9 cellular contexts compared by ENCODE assay signal in genomic region chr17:1137465-1137894, GRCh38. TPM values are rescaled to one million over a fixed set of nuclear protein-coding genes. Genes with fewer than 3 reads are reported as not detected.
DNase-seq lines count a peak whose midpoint lies in the region; ATAC-seq and TF ChIP-seq lines count a peak whose summit lies in the region.
"Had no signal": no experiment of that assay in that cellular context is flagged by ENCODE, and none has a peak within 500 bp of the region (broad histone marks: within the 10 kb centered on the region; RNA-seq: fewer than 3 reads in every experiment).

No MANE protein-coding gene starts in this region.

- H3K4me1 ChIP-seq in colonic mucosa (no peaks in the 10 kb centered on the region), gastroesophageal sphincter (peaks cover 0 to 74% (median 13%) of the 10 kb centered on the region in 3 donors)

- DNase-seq in NCI-H2227 (lab: John Stamatoyannopoulos, UW; ENCODE audit: unreplicated experiment) (peak; percentile 84), colonic mucosa (peak; percentile 80), renal cortical epithelial cell (ENCODE audit: low read depth) (peak; percentile 33), GM19238 (ENCODE audit: insufficient read length, low spot score) (no peak), 8988T (no peak)
- DNase-seq: activated T-cell treated with anti-CD3 and anti-CD28 coated beads, Interleukin-2, amount 50 U/mL, for 1 hour had no signal

- H3K9ac ChIP-seq in colonic mucosa (ENCODE audit: low read depth in 2 of 2, low read length in 2 of 2), result no peak overlapping the region

- H3K27me3 ChIP-seq in colonic mucosa, result no peaks in the 10 kb centered on the region
- no peaks in the 10 kb centered on the region for H3K27me3 ChIP-seq in gastroesophageal sphincter
- H3K27me3 ChIP-seq: hepatocyte had no signal

- H3K9me3 ChIP-seq in colonic mucosa (no peaks in the 10 kb centered on the region), gastroesophageal sphincter (no peaks in the 10 kb centered on the region)

- H3K36me3 ChIP-seq in colonic mucosa, result no peaks in the 10 kb centered on the region
- no peaks in the 10 kb centered on the region for H3K36me3 ChIP-seq in gastroesophageal sphincter

- H3K27ac ChIP-seq in colonic mucosa (no peak overlapping the region), gastroesophageal sphincter (no peak overlapping the region)
- H3K27ac ChIP-seq: hepatocyte had no signal

- WGBS in gastroesophageal sphincter (ENCODE audit: low coverage in 1 of 2), 2 donors, result 87 to 95% methylated on average over 17 to 18 of the region's 18 CpGs

- TF ChIP-seq POLR2A in gastroesophageal sphincter (IDR thresholded peaks at IDR 0.05), result no peak

- ATAC-seq in gastroesophageal sphincter, result no peak

- no peak for TF ChIP-seq EP300 in gastroesophageal sphincter (IDR thresholded peaks at IDR 0.05)

- TF ChIP-seq CTCF in colonic mucosa (IDR thresholded peaks at IDR 0.05) (no peak), gastroesophageal sphincter (IDR thresholded peaks at IDR 0.05) (no peak)

- H3K4me3 ChIP-seq in GM08714 (ENCODE audit: low read length), result peak overlapping the region; percentile 56; the same call in 1 of the 2 replicates
- no peak overlapping the region for H3K4me3 ChIP-seq in colonic mucosa
- H3K4me3 ChIP-seq in gastroesophageal sphincter, result no peak overlapping the region
- H3K4me3 ChIP-seq: hepatocyte had no signal

- intact Hi-C loops in colonic mucosa (cut with DNase I), result no loop called here

RNA-seq across cellular contexts. Expression of gene ABR, which starts 42.3 kb away (rescaled TPM):
- total RNA-seq in colonic mucosa (100 to 1,000 TPM; 243 to 326 TPM), renal cortical epithelial cell (69.1 and 116 TPM in 2 replicates), gastroesophageal sphincter (100 to 1,000 TPM in 3 of 4 donors, 10 to 100 TPM in 1; 62.6 to 147 (median 114) TPM)

Comparison
In these comparisons a context has a peak if more than half of its experiments do, and no peak if none do; other contexts are left out.
1. DNase-seq: peak in NCI-H2227 (single experiment), colonic mucosa (single experiment) and renal cortical epithelial cell (single experiment); none in GM19238 (single experiment) and 8988T (single experiment).